In the genomic region with DNA sequence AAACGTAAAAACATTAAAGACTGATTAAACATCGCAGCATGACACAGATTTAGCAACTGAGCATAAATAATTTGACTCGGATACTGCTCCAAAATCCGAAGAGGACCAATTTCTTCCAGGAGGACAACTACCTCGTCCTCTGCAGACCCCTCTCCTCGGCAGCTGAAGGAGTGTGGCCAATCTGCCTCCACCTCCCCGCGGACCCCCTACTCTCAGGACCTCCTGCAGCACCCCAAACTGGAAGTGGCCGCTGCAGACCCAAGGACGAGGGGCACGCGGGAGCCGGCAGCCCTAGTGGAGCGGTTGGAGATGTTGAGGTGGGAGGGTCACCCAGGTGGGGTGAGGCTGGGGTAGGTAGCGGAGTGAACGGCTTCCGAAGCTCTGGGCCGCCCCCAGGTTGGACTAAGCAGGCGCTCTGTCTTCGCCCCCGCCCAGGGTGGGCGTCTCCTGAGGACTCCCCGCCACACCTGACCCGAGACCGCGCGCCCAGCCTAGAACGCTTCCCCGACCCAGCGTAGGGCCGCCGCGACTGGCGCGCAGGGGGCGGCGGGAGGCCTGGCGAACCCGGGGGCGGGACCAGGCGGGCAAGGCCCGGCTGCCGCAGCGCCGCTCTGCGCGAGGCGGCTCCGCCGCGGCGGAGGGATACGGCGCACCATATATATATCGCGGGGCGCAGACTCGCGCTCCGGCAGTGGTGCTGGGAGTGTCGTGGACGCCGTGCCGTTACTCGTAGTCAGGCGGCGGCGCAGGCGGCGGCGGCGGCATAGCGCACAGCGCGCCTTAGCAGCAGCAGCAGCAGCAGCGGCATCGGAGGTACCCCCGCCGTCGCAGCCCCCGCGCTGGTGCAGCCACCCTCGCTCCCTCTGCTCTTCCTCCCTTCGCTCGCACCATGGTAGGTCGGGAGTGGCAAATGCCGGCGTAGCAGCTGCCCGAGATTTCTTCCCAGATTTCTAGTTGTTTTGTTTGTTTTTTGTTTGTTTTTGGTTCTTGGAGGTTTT, we compare ENCODE assay signal across 8 cellular contexts. TPM values are rescaled to one million over a fixed set of nuclear protein-coding genes. Genes with fewer than 3 reads are reported as not detected.
DNase-seq lines count a peak whose midpoint lies in the region; ATAC-seq and TF ChIP-seq lines count a peak whose summit lies in the region.

A gene (plus strand): TSS at position 688 of the 998 bp plus-strand sequence. CDS start 202 bp downstream, at position 890.

- CTCF ChIA-PET in activated CD4-positive, alpha-beta T cell treated with anti-CD3 and anti-CD28 coated beads for 36 hours (lab: Charles Lee), result interaction anchor here (1.0 to 2.8 kb wide), 4 partner anchors 13 to 15 kb away, joined by 4 to 10 read pairs (median 4); no protein-coding TSS in a partner anchor

- peak within 1 kb of the TSS; percentile 92 for H3K27ac ChIP-seq in layer of hippocampus (ENCODE audit: low read depth, low read length)

- peak within 1 kb of the TSS; percentile 96 for H3K4me3 ChIP-seq in choroid plexus epithelial cell (ENCODE audit: low read depth, low read length)

- ATAC-seq in HG03175 (IDR thresholded peaks at IDR 0.05; ENCODE audit: unreplicated experiment), result peak; percentile 57
- ATAC-seq in activated CD4-positive, alpha-beta T cell treated with anti-CD3 and anti-CD28 coated beads for 36 hours, result peak; percentile 64

- intact Hi-C loops in activated CD4-positive, alpha-beta T cell treated with anti-CD3 and anti-CD28 coated beads for 36 hours (cut with DNase I, micrococcal nuclease), result loop anchor here (1.0 to 10.0 kb wide), 8 partner anchors 13 to 1118 kb away; a partner anchor contains a TSS

- peak; percentile 100 for TF ChIP-seq POLR2A in GM18951 (IDR thresholded peaks at IDR 0.05; ENCODE audit: extremely low read depth, insufficient read depth, insufficient read length)

- peak within 1 kb of the TSS; percentile 88 for H3K27ac Mint-ChIP-seq in activated CD4-positive, alpha-beta T cell treated with anti-CD3 and anti-CD28 coated beads for 36 hours

- H3K36me3 Mint-ChIP-seq in activated CD4-positive, alpha-beta T cell treated with anti-CD3 and anti-CD28 coated beads for 36 hours (ENCODE audit: low read depth), result peaks cover 24% of the 10 kb centered on the region

- in situ Hi-C loops in GM18951 (cut with MboI; ENCODE audit: low sequenced_read_pairs, unreplicated experiment), result no loop called here

- DNase-seq in AG09319 (ENCODE audit: extremely low read depth, low read depth) (peak; percentile 95), NCI-H460 (ENCODE audit: extremely low read depth, low read depth) (peak; percentile 77), choroid plexus epithelial cell (ENCODE audit: low read depth) (peak; percentile 96)
- DNase-seq in activated CD4-positive, alpha-beta T cell treated with anti-CD3 and anti-CD28 coated beads for 36 hours, result peak; percentile 96
- DNase-seq in stimulated activated CD4-positive, alpha-beta T cell treated with anti-CD3 and anti-CD28 coated beads, Interleukin-1b, Interleukin-23, amount 100 ng/mL, for 24 hours (ENCODE audit: low read depth in 4 of 4, low spot score in 1 of 4), result peak; percentile 91 to 96 (median 94)

- POLR2A ChIA-PET in activated CD4-positive, alpha-beta T cell treated with anti-CD3 and anti-CD28 coated beads for 36 hours (lab: Charles Lee), result interaction anchor here (1.1 to 3.5 kb wide), 2 partner anchors 13 to 95 kb away, joined by 3 to 36 read pairs; no protein-coding TSS in a partner anchor

- H3K4me3 Mint-ChIP-seq in activated CD4-positive, alpha-beta T cell treated with anti-CD3 and anti-CD28 coated beads for 36 hours, result peak within 1 kb of the TSS; percentile 97

- H3K4me1 Mint-ChIP-seq in activated CD4-positive, alpha-beta T cell treated with anti-CD3 and anti-CD28 coated beads for 36 hours, result peaks cover 28% of the 10 kb centered on the region

- H3K27me3 Mint-ChIP-seq in activated CD4-positive, alpha-beta T cell treated with anti-CD3 and anti-CD28 coated beads for 36 hours, result no peaks in the 10 kb centered on the region

- no peaks in the 10 kb centered on the region for H3K27me3 ChIP-seq in layer of hippocampus (ENCODE audit: control insufficient read depth, insufficient read depth, low read length)

- H3K9me3 Mint-ChIP-seq in activated CD4-positive, alpha-beta T cell treated with anti-CD3 and anti-CD28 coated beads for 36 hours (ENCODE audit: low read depth), result no peaks in the 10 kb centered on the region

- TF ChIP-seq CTCF in AG09319 (IDR thresholded peaks at IDR 0.05; ENCODE audit: low read depth, low read length), result no peak
- TF ChIP-seq CTCF in choroid plexus epithelial cell (conservative IDR thresholded peaks at IDR 0.05; ENCODE audit: low read depth, low read length), result no peak

RNA-seq across cellular contexts. Expression of the gene that starts here (rescaled TPM):
- total RNA-seq in NCI-H460 (2014; rRNA removed; shearing (Covaris generic)), result 672 and 721 TPM in 2 replicates
- polyA plus RNA-seq in NCI-H460 (2014; cell fraction: nucleus; rRNA removed), result 488 and 562 TPM in 2 replicates
- 100 to 1,000 TPM; 510 to 518 TPM for total RNA-seq in activated CD4-positive, alpha-beta T cell treated with anti-CD3 and anti-CD28 coated beads for 36 hours

Comparison
In these comparisons a context has a peak if more than half of its experiments do, and no peak if none do; other contexts are left out.
1. Peak in every context shown above with its lines: DNase-seq, ATAC-seq, H3K4me3 ChIP-seq and H3K27ac ChIP-seq.